Comparison of ENCODE assay signal across 1 cellular context in the genomic region with DNA sequence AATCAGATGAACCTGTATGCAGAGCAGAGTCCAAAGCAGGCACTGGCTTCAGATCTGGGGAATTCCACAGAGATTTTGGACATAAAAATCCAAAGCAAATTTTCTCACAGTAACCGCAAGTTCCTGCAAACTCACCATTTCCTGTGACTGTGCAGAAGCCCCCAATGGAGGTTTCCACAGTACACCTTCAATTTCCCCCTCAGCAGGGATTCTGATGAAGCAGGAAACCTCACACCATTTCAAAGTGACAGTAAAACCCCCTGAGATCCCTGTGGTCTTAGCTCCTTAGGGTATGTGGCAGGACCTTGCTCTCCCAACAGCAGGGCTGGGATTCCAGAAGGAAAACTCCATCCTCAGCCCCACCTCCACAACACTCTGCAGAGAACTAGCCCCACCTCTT.
TF ChIP-seq lines count a peak whose summit lies in the region.

No MANE protein-coding gene starts in this region.

TF ChIP-seq in GM12878, 131 proteins besides CTCF, POLR2A, EP300 and RAD21 (continued from another document):
- TF ChIP-seq ETV6 (conservative IDR thresholded peaks at IDR 0.05 in 1 of 2, IDR thresholded peaks at IDR 0.05 in 1 of 2; ENCODE audit: borderline replicate concordance in 1 of 2, low read depth in 1 of 2) (0 out of 4 replicates have a peak, but pooled peaks of 1 of the 2 experiments have one; percentile 20), EED (IDR thresholded peaks at IDR 0.05; ENCODE audit: low read depth) (peak; percentile 85), RUNX3 (IDR thresholded peaks at IDR 0.05; ENCODE audit: low read length) (peak; percentile 85), MYB (IDR thresholded peaks at IDR 0.05; ENCODE audit: borderline replicate concordance, low read depth, low read length) (no peak)
- TF ChIP-seq, protein P1, sequence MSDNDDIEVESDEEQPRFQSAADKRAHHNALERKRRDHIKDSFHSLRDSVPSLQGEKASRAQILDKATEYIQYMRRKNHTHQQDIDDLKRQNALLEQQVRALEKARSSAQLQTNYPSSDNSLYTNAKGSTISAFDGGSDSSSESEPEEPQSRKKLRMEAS (IDR thresholded peaks at IDR 0.05; ENCODE audit: low read depth, low read length) = no peak
TF ChIP-seq in GM12878: peak in this region for 3.
